In genomic region chr16:72427786-72428480, GRCh38 we compare ENCODE assay signal across 11 cellular contexts.
"Had no signal": no experiment of that assay in that cellular context is flagged by ENCODE, and none has a peak within 500 bp of the region (broad histone marks: within the 10 kb centered on the region; RNA-seq: fewer than 3 reads in every experiment).

No MANE protein-coding gene starts in this region.

- ATAC-seq: gastrocnemius medialis; sciatic nerve; SK-N-SH treated with all-trans-retinoic acid at 6 μM for 48 hours; stimulated activated naive B cell treated with anti-CD40 and anti-IgM and Interleukin-4, amounts not matched to agents 10 μg/mL and 1 μg/mL and 100 μg/mL, for 72 hours had no signal

- DNase-seq: activated T-cell treated with anti-CD3 and anti-CD28 coated beads, Interleukin-2, amount 50 U/mL, for 1 hour; effector CD8-positive, alpha-beta T cell; gastrocnemius medialis; kidney glomerular epithelial cell; spleen; stimulated activated CD4-positive, alpha-beta T cell treated with anti-CD3 and anti-CD28 coated beads, Interleukin-2, amount 100 ng/mL, for 24 hours; stimulated activated naive B cell treated with anti-CD40 and anti-IgM and Interleukin-4, amounts not matched to agents 10 μg/mL and 1 μg/mL and 100 μg/mL, for 72 hours had no signal

- H3K27ac ChIP-seq: epithelial cell of prostate, gastrocnemius medialis, hepatocyte, spleen had no signal
